Comparison of ENCODE assay signal across 8 cellular contexts in the genomic region with DNA sequence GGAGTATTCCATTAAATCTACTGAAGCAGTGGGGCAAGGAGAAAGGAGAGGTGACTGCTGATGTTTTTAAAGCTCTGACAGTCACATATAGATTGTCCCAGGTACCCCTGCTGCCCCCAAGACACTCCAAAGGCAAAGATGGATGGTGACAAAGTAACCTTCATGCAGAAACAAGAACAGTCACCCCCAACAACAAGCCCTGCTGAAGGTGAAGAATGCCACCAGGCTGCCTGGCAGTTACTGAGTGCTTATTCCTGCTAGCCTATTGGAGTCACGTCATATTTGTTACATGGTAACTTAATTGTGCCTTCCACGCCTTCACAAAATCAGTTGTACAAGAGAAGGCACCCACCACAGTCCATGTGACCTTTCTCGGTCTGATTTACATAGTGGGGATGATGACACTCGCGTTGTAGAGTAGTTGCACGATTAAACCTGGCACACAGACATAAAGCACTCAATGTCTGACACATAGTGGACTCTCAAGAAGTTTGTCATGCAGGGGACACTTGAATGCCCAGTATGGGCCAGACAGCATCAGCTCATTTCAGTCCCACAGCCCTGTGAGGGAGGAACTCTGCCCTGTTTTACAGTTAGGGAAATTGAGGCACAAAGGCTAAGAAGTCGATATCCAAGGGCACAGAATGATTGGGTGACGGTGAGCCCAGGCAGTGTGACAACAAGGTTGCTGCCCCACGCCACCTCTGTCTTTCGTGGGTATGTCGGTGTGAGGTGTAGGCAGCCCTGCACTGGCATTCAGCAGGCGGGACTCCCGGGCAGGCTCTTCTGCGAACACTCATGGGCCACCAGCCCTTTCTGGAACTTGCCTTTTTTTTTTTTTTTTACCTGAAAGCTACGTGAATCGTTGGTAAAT.
DNase-seq lines count a peak whose midpoint lies in the region; ATAC-seq and TF ChIP-seq lines count a peak whose summit lies in the region.

No MANE protein-coding gene starts in this region.

- ATAC-seq in GM21619 (IDR thresholded peaks at IDR 0.05; ENCODE audit: unreplicated experiment): peak; percentile 38

- CTCF ChIA-PET in OCI-LY7 (lab: Charles Lee; ENCODE audit: unreplicated experiment): no interaction called here

- TF ChIP-seq CTCF in hepatocyte (IDR thresholded peaks at IDR 0.05; ENCODE audit: poor library complexity) (no peak), OCI-LY7 (conservative IDR thresholded peaks at IDR 0.05; ENCODE audit: low read length) (no peak)

- H3K4me3 ChIP-seq in BLaER1 treated with 17β-estradiol and CSF1 and Interleukin-3, amounts not matched to agents 10 nM and 100 nM: no peak overlapping the region
- H3K4me3 ChIP-seq in hepatocyte (no peak overlapping the region), OCI-LY7 (ENCODE audit: low read depth, low read length, poor library complexity, severe bottlenecking) (no peak overlapping the region)

- no peaks in the 10 kb centered on the region for H4K20me1 ChIP-seq in BLaER1 treated with 17β-estradiol and CSF1 and Interleukin-3, amounts not matched to agents 10 nM and 100 nM
- no peaks in the 10 kb centered on the region for H4K20me1 ChIP-seq in hepatocyte (ENCODE audit: insufficient read depth, poor library complexity, severe bottlenecking)
- no peaks in the 10 kb centered on the region for H4K20me1 ChIP-seq in OCI-LY7 (ENCODE audit: insufficient read depth, low read length)

- peaks cover 0 to 3% (median 0%) of the 10 kb centered on the region in 11 experiments; a peak in 3 of 22 replicates for H3K9me3 ChIP-seq in BLaER1 treated with 17β-estradiol and CSF1 and Interleukin-3, amounts not matched to agents 10 nM and 100 nM (replicated peaks in 1 of 11)
- H3K9me3 ChIP-seq in hepatocyte (ENCODE audit: low read depth) (no peaks in the 10 kb centered on the region), OCI-LY7 (ENCODE audit: low read length) (no peaks in the 10 kb centered on the region)

- POLR2A ChIA-PET in OCI-LY7 (lab: Charles Lee): interaction anchor here (0.6 to 0.9 kb wide), 2 partner anchors 8 to 12 kb away, joined by 3 to 4 read pairs; no protein-coding TSS in a partner anchor

- peaks cover 30 to 64% (median 49%) of the 10 kb centered on the region in 10 experiments for H3K4me1 ChIP-seq in BLaER1 treated with 17β-estradiol and CSF1 and Interleukin-3, amounts not matched to agents 10 nM and 100 nM
- H3K4me1 ChIP-seq in hepatocyte (ENCODE audit: insufficient read depth) (no peaks in the 10 kb centered on the region), OCI-LY7 (ENCODE audit: insufficient read depth, low read length, poor library complexity, severe bottlenecking) (peaks cover 3% of the 10 kb centered on the region)

- no peaks in the 10 kb centered on the region for H3K27me3 ChIP-seq in BLaER1 treated with 17β-estradiol and CSF1 and Interleukin-3, amounts not matched to agents 10 nM and 100 nM
- H3K27me3 ChIP-seq in hepatocyte: no peaks in the 10 kb centered on the region

- no peaks in the 10 kb centered on the region for H3K79me2 ChIP-seq in hepatocyte
- no peaks in the 10 kb centered on the region for H3K79me2 ChIP-seq in OCI-LY7 (ENCODE audit: insufficient read depth, low read depth, low read length)

- peak overlapping the region; percentile 58 to 91 (median 75) for H3K4me2 ChIP-seq in BLaER1 treated with 17β-estradiol and CSF1 and Interleukin-3, amounts not matched to agents 10 nM and 100 nM
- peak overlapping the region; percentile 26 for H3K4me2 ChIP-seq in hepatocyte
- H3K4me2 ChIP-seq in OCI-LY7 (ENCODE audit: low read length): no peak overlapping the region

- peak in 3 of 4 experiments; percentile 15 to 30 (median 28) for DNase-seq in activated CD4-positive, CD25-positive, alpha-beta regulatory T cell (lab: John Stamatoyannopoulos, UW)
- no peak for DNase-seq in hepatocyte (ENCODE audit: low spot score)
- no peak for DNase-seq in NCI-H1105 (lab: John Stamatoyannopoulos, UW)
- no peak for DNase-seq in NCI-H446 (lab: John Stamatoyannopoulos, UW)
- no peak for DNase-seq in AG20443 (ENCODE audit: low spot score)
- no peak for DNase-seq in OCI-LY7 (ENCODE audit: low spot score)

- peak overlapping the region in 9 of 11 experiments; percentile 56 to 82 (median 77); a peak in 15 of 22 replicates for H3K27ac ChIP-seq in BLaER1 treated with 17β-estradiol and CSF1 and Interleukin-3, amounts not matched to agents 10 nM and 100 nM
- H3K27ac ChIP-seq in hepatocyte (no peak overlapping the region), OCI-LY7 (ENCODE audit: low read depth, low read length, poor library complexity, severe bottlenecking) (no peak overlapping the region)

- peaks cover 0 to 13% (median 5%) of the 10 kb centered on the region in 11 experiments; a peak in 12 of 22 replicates for H3K36me3 ChIP-seq in BLaER1 treated with 17β-estradiol and CSF1 and Interleukin-3, amounts not matched to agents 10 nM and 100 nM
- H3K36me3 ChIP-seq in hepatocyte (replicated peaks; ENCODE audit: insufficient read depth, low read depth): no peaks in the 10 kb centered on the region
- peaks cover 7% of the 10 kb centered on the region; the same call in 1 of the 2 replicates for H3K36me3 ChIP-seq in OCI-LY7 (ENCODE audit: insufficient read depth, low read length)

- H3K9ac ChIP-seq in BLaER1 treated with 17β-estradiol and CSF1 and Interleukin-3, amounts not matched to agents 10 nM and 100 nM: peak overlapping the region in 7 of 11 experiments; percentile 36 to 72 (median 65); a peak in 13 of 22 replicates

- 88% methylated on average over 16 of the region's 16 CpGs for WGBS in hepatocyte (ENCODE audit: low lambda C conversion rate, missing lambda C conversion rate)

- BruUV-seq in OCI-LY7 (replicated peaks; lab: Mats Ljungman, UMichigan): no TSS peak

- H3K9me2 ChIP-seq in hepatocyte (replicated peaks; ENCODE audit: insufficient read depth) (no peaks in the 10 kb centered on the region), OCI-LY7 (ENCODE audit: insufficient read depth, low read length) (no peaks in the 10 kb centered on the region)

- no peak overlapping the region for H2AFZ ChIP-seq in hepatocyte
- H2AFZ ChIP-seq in OCI-LY7 (ENCODE audit: low read length): no peak overlapping the region

- intact Hi-C loops in OCI-LY7 (cut with micrococcal nuclease; ENCODE audit: unreplicated experiment): loop anchor here (1.0 to 10.0 kb wide), 5 partner anchors 57 to 397 kb away; a partner anchor contains a TSS

Comparison
In these comparisons a context has a peak if more than half of its experiments do, and no peak if none do; other contexts are left out.
1. H3K27ac ChIP-seq: peak in BLaER1 treated with 17β-estradiol and CSF1 and Interleukin-3, amounts not matched to agents 10 nM and 100 nM (9 of 11); none in hepatocyte (single experiment) and OCI-LY7 (single experiment).
2. DNase-seq: peak in activated CD4-positive, CD25-positive, alpha-beta regulatory T cell (3 of 4); none in hepatocyte (single experiment), NCI-H1105 (single experiment), NCI-H446 (0 of 2), AG20443 (single experiment) and OCI-LY7 (single experiment).